Comparison of ENCODE assay signal across 25 cellular contexts in genomic region chr10:4683838-4684237, GRCh38.
"Had no signal": no experiment of that assay in that cellular context is flagged by ENCODE, and none has a peak within 500 bp of the region (broad histone marks: within the 10 kb centered on the region; RNA-seq: fewer than 3 reads in every experiment).

No MANE protein-coding gene starts in this region.

- H3K4me1 Mint-ChIP-seq: endodermal cell, immature natural killer cell had no signal

- H3K4me3 Mint-ChIP-seq: activated naive CD8-positive, alpha-beta T cell; activated T-cell treated with anti-CD3 and anti-CD28 coated beads, Interleukin-2, amount 50 U/mL, for 4 hours; endodermal cell; immature natural killer cell; mesothelial cell of epicardium; natural killer cell treated with Interleukin-12 subunit alpha and Interleukin-12 subunit beta and Interleukin-15 and Interleukin-18, amount 100 ng/mL, for 72 hours; T-helper 1 cell treated with Interleukin-12 subunit alpha and Interleukin-12 subunit beta and Interleukin-4 antibody, amounts not matched to agents 30 μg/mL and 1 μg/mL, for 36 hours had no signal

- DNase-seq: activated CD4-positive, alpha-beta T cell treated with anti-CD3 and anti-CD28 coated beads for 4 hours; activated CD4-positive, alpha-beta T cell treated with anti-CD3 and anti-CD28 coated beads, Interleukin-2, amount 50 U/mL, for 48 hours; activated CD4-positive, CD25-positive, alpha-beta regulatory T cell; activated CD8-positive, alpha-beta memory T cell treated with anti-CD3 and anti-CD28 coated beads, Interleukin-2, amount 50 U/mL, for 48 hours; activated naive CD4-positive, alpha-beta T cell; activated T-cell treated with anti-CD3 and anti-CD28 coated beads, Interleukin-2, amount 50 U/mL, for 4 hours; adrenal gland; endodermal cell; immature natural killer cell; kidney glomerular epithelial cell; left lung; psoas muscle; stimulated activated CD4-positive, alpha-beta T cell treated with anti-CD3 and anti-CD28 coated beads, Interleukin-4, amount 100 ng/mL, for 24 hours; stimulated activated naive CD4-positive, alpha-beta T cell treated with Interleukin-2 at 50 U/mL for 16 hours; T1000; upper lobe of left lung had no signal

- H3K36me3 ChIP-seq: adrenal gland, ascending aorta, left lung, right atrium auricular region, upper lobe of left lung had no signal

- H3K36me3 Mint-ChIP-seq: activated naive CD8-positive, alpha-beta T cell; immature natural killer cell; mesothelial cell of epicardium; natural killer cell treated with Interleukin-12 subunit alpha and Interleukin-12 subunit beta and Interleukin-15 and Interleukin-18, amount 100 ng/mL, for 72 hours had no signal

- H3K27me3 ChIP-seq: adrenal gland, ascending aorta, left lung, right atrium auricular region, upper lobe of left lung had no signal

- H3K27ac ChIP-seq: adrenal gland, ascending aorta, coronary artery, left lung, psoas muscle, right atrium auricular region, upper lobe of left lung had no signal

- H3K27ac Mint-ChIP-seq: activated T-helper 2 cell treated with anti-CD3 and anti-CD28 coated beads, Interferon-gamma antibody, Interleukin-2, Interleukin-4, amounts not matched to agents 10 μg/mL and 5 μg/mL and 100 μg/mL, durations not matched to agents 14 hours and 24 hours and 36 hours; endodermal cell; immature natural killer cell; mesothelial cell of epicardium; natural killer cell treated with Interleukin-12 subunit alpha and Interleukin-12 subunit beta and Interleukin-15 and Interleukin-18, amount 100 ng/mL, for 72 hours; T-helper 1 cell treated with Interleukin-12 subunit alpha and Interleukin-12 subunit beta and Interleukin-4 antibody, amounts not matched to agents 30 μg/mL and 1 μg/mL, for 36 hours had no signal

- H3K4me1 ChIP-seq: adrenal gland, left lung had no signal

- H3K9me3 ChIP-seq: adrenal gland, ascending aorta, left lung, psoas muscle, right atrium auricular region, upper lobe of left lung had no signal

- H3K9me3 Mint-ChIP-seq: activated T-cell treated with anti-CD3 and anti-CD28 coated beads, Interleukin-2, amount 50 U/mL, for 4 hours; activated T-helper 2 cell treated with anti-CD3 and anti-CD28 coated beads, Interferon-gamma antibody, Interleukin-2, Interleukin-4, amounts not matched to agents 10 μg/mL and 5 μg/mL and 100 μg/mL, durations not matched to agents 14 hours and 24 hours and 36 hours; endodermal cell; immature natural killer cell; mesothelial cell of epicardium; natural killer cell treated with Interleukin-12 subunit alpha and Interleukin-12 subunit beta and Interleukin-15 and Interleukin-18, amount 100 ng/mL, for 72 hours; T-helper 1 cell treated with Interleukin-12 subunit alpha and Interleukin-12 subunit beta and Interleukin-4 antibody, amounts not matched to agents 30 μg/mL and 1 μg/mL, for 36 hours had no signal

- H3K4me3 ChIP-seq: adrenal gland, ascending aorta, coronary artery, left lung, lung, psoas muscle, right atrium auricular region, upper lobe of left lung had no signal
